In genomic region chr5:174514983-174515394, GRCh38 we compare ENCODE assay signal across 21 cellular contexts.
A peak's percentile ranks its signal among the peaks of the same experiment; 100 is the strongest.
DNase-seq lines count a peak whose midpoint lies in the region; ATAC-seq and TF ChIP-seq lines count a peak whose summit lies in the region.
"Had no signal": no experiment of that assay in that cellular context is flagged by ENCODE, and none has a peak within 500 bp of the region (broad histone marks: within the 10 kb centered on the region; RNA-seq: fewer than 3 reads in every experiment).

No MANE protein-coding gene starts in this region.

- peaks cover 26% of the 10 kb centered on the region for H3K4me1 Mint-ChIP-seq in nephron progenitor cell
- H3K4me1 Mint-ChIP-seq: CD14-positive monocyte had no signal

- no peak for TF ChIP-seq POLR2A in Peyer's patch (IDR thresholded peaks at IDR 0.05)

- DNase-seq in DMS153 treated with DMSO at 0.1 percent for 48 hours (lab: John Stamatoyannopoulos, UW; ENCODE audit: unreplicated experiment) (peak; percentile 46), NCI-H1105 (lab: John Stamatoyannopoulos, UW) (peak; percentile 86), Peyer's patch (peak in 2 of 3 donors; percentile 50 to 67), nephron progenitor cell (no peak), NCI-H510A (lab: John Stamatoyannopoulos, UW) (no peak), ureter (ENCODE audit: low spot score) (no peak)
- DNase-seq in effector CD8-positive, alpha-beta T cell (lab: John Stamatoyannopoulos, UW) = no peak
- DNase-seq: activated CD4-positive, alpha-beta T cell treated with anti-CD3 and anti-CD28 coated beads for 48 hours; activated T-cell treated with anti-CD3 and anti-CD28 coated beads, Interleukin-2, amount 50 U/mL, for 4 hours; effector memory CD8-positive, alpha-beta T cell; HFFc6; mucosa of descending colon; NCI-H1694; NCI-H446; NK-92 treated with Interleukin-12 subunit alpha and Interleukin-12 subunit beta, amount 100 ng/mL, for 24 hours; SIG-M5; sigmoid colon had no signal

- H3K36me3 Mint-ChIP-seq in nephron progenitor cell (ENCODE audit: low read depth) = no peaks in the 10 kb centered on the region
- H3K36me3 Mint-ChIP-seq: CD14-positive monocyte had no signal

- H3K27ac Mint-ChIP-seq in nephron progenitor cell = peak overlapping the region; percentile 58
- H3K27ac Mint-ChIP-seq: CD14-positive monocyte; effector memory CD8-positive, alpha-beta T cell; HFFc6; stimulated activated naive CD8-positive, alpha-beta T cell treated with anti-CD3 and anti-CD28 coated beads, Interleukin-15, Interleukin-2, amounts not matched to agents 100 ng/mL and 50 ng/mL, for 24 hours had no signal

- H3K36me3 ChIP-seq in Peyer's patch = no peaks in the 10 kb centered on the region
- H3K36me3 ChIP-seq: gastroesophageal sphincter, sigmoid colon had no signal

- H3K27ac ChIP-seq in Peyer's patch = no peak overlapping the region
- H3K27ac ChIP-seq: gastroesophageal sphincter, sigmoid colon had no signal

- peaks cover 9% of the 10 kb centered on the region for H3K9me3 Mint-ChIP-seq in nephron progenitor cell
- H3K9me3 Mint-ChIP-seq: stimulated activated naive CD8-positive, alpha-beta T cell treated with anti-CD3 and anti-CD28 coated beads, Interleukin-15, Interleukin-2, amounts not matched to agents 100 ng/mL and 50 ng/mL, for 24 hours had no signal

- H3K27me3 Mint-ChIP-seq in nephron progenitor cell (ENCODE audit: low read depth, poor library complexity) = peaks cover 19% of the 10 kb centered on the region
- H3K27me3 Mint-ChIP-seq: effector memory CD8-positive, alpha-beta T cell had no signal

- no peak overlapping the region for H3K4me3 Mint-ChIP-seq in nephron progenitor cell
- H3K4me3 Mint-ChIP-seq: activated T-cell treated with anti-CD3 and anti-CD28 coated beads, Interleukin-2, amount 50 U/mL, for 4 hours; CD14-positive monocyte; effector memory CD8-positive, alpha-beta T cell; HFFc6; stimulated activated naive CD8-positive, alpha-beta T cell treated with anti-CD3 and anti-CD28 coated beads, Interleukin-15, Interleukin-2, amounts not matched to agents 100 ng/mL and 50 ng/mL, for 24 hours had no signal

- H3K4me3 ChIP-seq in Peyer's patch = no peak overlapping the region
- H3K4me3 ChIP-seq: gastroesophageal sphincter, mucosa of descending colon, sigmoid colon had no signal

- no peaks in the 10 kb centered on the region for H3K4me1 ChIP-seq in Peyer's patch
- H3K4me1 ChIP-seq: gastroesophageal sphincter, sigmoid colon had no signal

- ATAC-seq in HG02840 (IDR thresholded peaks at IDR 0.05; ENCODE audit: low FRiP score, unreplicated experiment) = no peak
- ATAC-seq: activated T-cell treated with anti-CD3 and anti-CD28 coated beads, Interleukin-2, amount 50 U/mL, for 4 hours; effector memory CD8-positive, alpha-beta T cell; gastroesophageal sphincter; mucosa of descending colon had no signal

- TF ChIP-seq CTCF in Peyer's patch (IDR thresholded peaks at IDR 0.05) (no peak), nephron progenitor cell (IDR thresholded peaks at IDR 0.05) (no peak)

- H3K27me3 ChIP-seq in Peyer's patch = no peaks in the 10 kb centered on the region

- H3K9me3 ChIP-seq in Peyer's patch = no peaks in the 10 kb centered on the region
- H3K9me3 ChIP-seq: mucosa of descending colon, sigmoid colon had no signal

Comparison
In these comparisons a context has a peak if more than half of its experiments do, and no peak if none do; other contexts are left out.
1. DNase-seq: peak in DMS153 treated with DMSO at 0.1 percent for 48 hours (single experiment), NCI-H1105 (single experiment) and Peyer's patch (2 of 3); none in nephron progenitor cell (single experiment), effector CD8-positive, alpha-beta T cell (single experiment), NCI-H510A (single experiment) and ureter (single experiment).